In the genomic region with DNA sequence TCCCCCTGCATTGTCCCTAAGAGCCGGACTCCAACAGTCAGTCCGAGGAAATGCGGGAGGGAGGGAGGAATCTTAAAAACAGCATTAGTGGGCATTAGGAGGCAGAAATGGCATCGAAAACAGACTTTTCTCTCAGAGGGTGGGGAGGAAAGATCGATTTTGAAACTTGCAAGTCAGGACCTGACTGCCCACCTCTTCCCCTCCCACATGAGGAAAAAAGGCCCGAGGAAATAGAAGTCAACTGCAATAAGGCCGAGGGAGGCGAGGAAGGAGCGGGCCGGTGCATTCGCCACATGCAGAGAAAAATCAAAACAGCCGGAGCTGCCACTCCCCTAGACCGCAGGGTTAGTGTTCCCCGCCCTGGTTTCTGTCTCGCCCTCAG, we compare ENCODE assay signal across 10 cellular contexts. TPM values are rescaled to one million over a fixed set of nuclear protein-coding genes. Genes with fewer than 3 reads are reported as not detected.
A peak's percentile ranks its signal among the peaks of the same experiment; 100 is the strongest.
DNase-seq lines count a peak whose midpoint lies in the region; ATAC-seq, FAIRE-seq and TF ChIP-seq lines count a peak whose summit lies in the region.
"Had no signal": no experiment of that assay in that cellular context is flagged by ENCODE, and none has a peak within 500 bp of the region (broad histone marks: within the 10 kb centered on the region; RNA-seq: fewer than 3 reads in every experiment).

No MANE protein-coding gene starts in this region.

- intact Hi-C loops in CD4-positive, alpha-beta memory T cell (cut with micrococcal nuclease) = no loop called here
- intact Hi-C loops in colonic mucosa (cut with DNase I) = no loop called here
- intact Hi-C loops in pancreas (cut with DNase I) = no loop called here

- H3K36me3 ChIP-seq in CD4-positive, alpha-beta memory T cell (ENCODE audit: insufficient read depth, low read length) = no peaks in the 10 kb centered on the region
- H3K36me3 ChIP-seq in colonic mucosa = no peaks in the 10 kb centered on the region
- no peaks in the 10 kb centered on the region for H3K36me3 ChIP-seq in pancreas

- peak overlapping the region; percentile 28 to 35 for H3K4me3 ChIP-seq in CD4-positive, alpha-beta memory T cell (ENCODE audit: low read length in 2 of 2)
- H3K4me3 ChIP-seq in colonic mucosa (peak overlapping the region; percentile 31), pancreas (peak overlapping the region in 3 of 4 donors; percentile 5 to 34 (median 19))

- H3K9me3 ChIP-seq in CD4-positive, alpha-beta memory T cell (ENCODE audit: control insufficient read depth in 1 of 2, low read length in 2 of 2) = no peaks in the 10 kb centered on the region
- no peaks in the 10 kb centered on the region for H3K9me3 ChIP-seq in colonic mucosa
- H3K9me3 ChIP-seq in pancreas = no peaks in the 10 kb centered on the region

- peaks cover 31 to 70% (median 44%) of the 10 kb centered on the region in 4 donors for H3K4me1 Mint-ChIP-seq in CD4-positive, alpha-beta memory T cell
- H3K4me1 Mint-ChIP-seq in IgD-negative memory B cell = peaks cover 16 to 23% (median 22%) of the 10 kb centered on the region in 3 donors

- no peak for FAIRE-seq in pancreas (lab: Jason Lieb, UNC)
- FAIRE-seq: endothelial cell of umbilical vein had no signal

- POLR2A ChIA-PET in CD4-positive, alpha-beta memory T cell (lab: Charles Lee; ENCODE audit: partially characterized antibody) = interaction anchor here (0.6 to 1.5 kb wide), 4 partner anchors 11 to 241 kb away, joined by 3 to 7 read pairs (median 4); no protein-coding TSS in a partner anchor

- 20% methylated on average over 15 of the region's 15 CpGs for WGBS in pancreas, 2 donors

- no peak overlapping the region for H3K27ac ChIP-seq in CD4-positive, alpha-beta memory T cell (ENCODE audit: low read depth, low read length)
- no peak overlapping the region for H3K27ac ChIP-seq in colonic mucosa
- no peak overlapping the region for H3K27ac ChIP-seq in pancreas

- H3K9me3 Mint-ChIP-seq in CD4-positive, alpha-beta memory T cell = peaks cover 0 to 8% (median 0%) of the 10 kb centered on the region in 8 donors
- peaks cover 0 to 4% (median 0%) of the 10 kb centered on the region in 3 donors for H3K9me3 Mint-ChIP-seq in IgD-negative memory B cell

- peak overlapping the region in 2 of 7 donors; percentile 39 to 47 for H3K27ac Mint-ChIP-seq in CD4-positive, alpha-beta memory T cell
- H3K27ac Mint-ChIP-seq in IgD-negative memory B cell = peak overlapping the region in 2 of 3 donors; percentile 67 to 93

- no peak for DNase-seq in CD4-positive, alpha-beta memory T cell
- no peak for DNase-seq in colonic mucosa
- no peak for DNase-seq in pancreas
- no peak for DNase-seq in NK-92 treated with Interleukin-12 subunit alpha and Interleukin-12 subunit beta, amount 100 ng/mL, for 24 hours (lab: John Stamatoyannopoulos, UW)
- DNase-seq in NCI-H526 treated with DMSO at 0.1 percent for 48 hours (lab: John Stamatoyannopoulos, UW) = no peak
- DNase-seq in NCI-H774 (lab: John Stamatoyannopoulos, UW) = no peak
- DNase-seq: DMS 273 treated with DMSO at 0.1 percent for 48 hours had no signal

- peak overlapping the region; percentile 79 to 88 (median 81) for H3K4me3 Mint-ChIP-seq in CD4-positive, alpha-beta memory T cell
- peak overlapping the region; percentile 72 to 94 (median 84) for H3K4me3 Mint-ChIP-seq in IgD-negative memory B cell

- no peak for TF ChIP-seq CTCF in colonic mucosa (IDR thresholded peaks at IDR 0.05)
- no peak for TF ChIP-seq CTCF in pancreas (IDR thresholded peaks at IDR 0.05)

- peaks cover 74% of the 10 kb centered on the region for H3K27me3 ChIP-seq in CD4-positive, alpha-beta memory T cell (ENCODE audit: insufficient read depth, low read length)
- H3K27me3 ChIP-seq in colonic mucosa (peaks cover 99% of the 10 kb centered on the region), pancreas (peaks cover 0 to 68% (median 21%) of the 10 kb centered on the region in 4 donors)

- H3K4me1 ChIP-seq in CD4-positive, alpha-beta memory T cell (ENCODE audit: insufficient read depth, low read length) = peaks cover 64% of the 10 kb centered on the region
- H3K4me1 ChIP-seq in colonic mucosa (peaks cover 18% of the 10 kb centered on the region), pancreas (peaks cover 4 to 29% (median 18%) of the 10 kb centered on the region in 3 donors)

- ATAC-seq in pancreas (no peak), GM19324 (IDR thresholded peaks at IDR 0.05; ENCODE audit: low FRiP score, unreplicated experiment) (no peak)

- peaks cover 60 to 66% of the 10 kb centered on the region in 2 donors for H3K27me3 Mint-ChIP-seq in CD4-positive, alpha-beta memory T cell
- H3K27me3 Mint-ChIP-seq in IgD-negative memory B cell = peaks cover 69% of the 10 kb centered on the region

- CTCF ChIA-PET in CD4-positive, alpha-beta memory T cell (lab: Charles Lee; ENCODE audit: partially characterized antibody) = interaction anchor here (2.7 kb wide), 1 partner anchor 13 kb away, joined by 12 read pairs; no protein-coding TSS in a partner anchor

- no peaks in the 10 kb centered on the region for H3K36me3 Mint-ChIP-seq in CD4-positive, alpha-beta memory T cell
- peaks cover 2% of the 10 kb centered on the region for H3K36me3 Mint-ChIP-seq in IgD-negative memory B cell

- H3K9ac ChIP-seq in colonic mucosa (ENCODE audit: low read depth in 2 of 2, low read length in 2 of 2) = no peak overlapping the region

RNA-seq across cellular contexts. Expression of gene LBX1, which starts 2.8 kb away (rescaled TPM):
- not detected for total RNA-seq in CD4-positive, alpha-beta memory T cell
- not detected for polyA plus RNA-seq in CD4-positive, alpha-beta memory T cell
- not detected for polyA plus RNA-seq in IgD-negative memory B cell
- not detected for total RNA-seq in colonic mucosa
- total RNA-seq in pancreas = not detected
- not detected for polyA plus RNA-seq in pancreas
- total RNA-seq: endothelial cell of umbilical vein had no signal
- polyA plus RNA-seq: endothelial cell of umbilical vein had no signal
